Comparison of ENCODE assay signal across 8 cellular contexts in the genomic region with DNA sequence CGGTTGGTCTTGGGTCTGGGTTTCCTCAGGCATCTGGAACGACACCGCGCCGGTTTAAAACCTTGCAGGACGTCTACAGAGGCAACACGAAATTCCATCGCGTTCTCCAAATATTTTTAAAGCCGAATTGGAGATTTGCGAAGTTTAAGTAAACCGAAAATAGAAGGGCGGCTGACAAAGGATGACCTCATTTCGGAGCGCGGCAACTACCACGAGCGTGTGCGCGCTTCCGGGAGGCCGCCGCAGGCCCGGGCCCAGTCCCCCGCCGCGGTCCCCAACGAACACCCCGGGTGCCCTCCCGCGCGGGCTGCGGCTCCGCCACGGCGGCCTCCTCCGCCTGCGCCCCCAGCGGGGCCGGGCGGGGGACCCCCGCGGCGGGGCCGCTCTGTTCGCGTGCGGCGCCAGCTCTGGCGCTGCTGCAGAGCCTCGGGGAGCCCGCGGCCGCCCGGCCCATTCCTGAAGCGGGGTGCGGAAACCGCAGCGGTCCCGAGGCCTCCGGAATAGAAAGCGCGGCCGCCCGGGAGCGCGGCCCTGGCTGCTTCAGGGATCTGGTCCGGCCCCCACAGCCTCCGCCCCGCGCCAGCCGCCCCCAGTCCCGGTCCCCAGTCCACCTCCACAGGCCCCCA. TPM values are rescaled to one million over a fixed set of nuclear protein-coding genes. Genes with fewer than 3 reads are reported as not detected.
DNase-seq lines count a peak whose midpoint lies in the region; ATAC-seq and TF ChIP-seq lines count a peak whose summit lies in the region.

No MANE protein-coding gene starts in this region.

- peak overlapping the region; percentile 89 for H3K27ac Mint-ChIP-seq in Calu3 (ENCODE audit: unreplicated experiment)

- DNase-seq in Calu3 = no peak
- peak; percentile 81 for DNase-seq in Karpas-422
- peak; percentile 71 for DNase-seq in dermis blood vessel endothelial cell
- DNase-seq in lung (ENCODE audit: low spot score) = no peak
- peak; percentile 57 for DNase-seq in stimulated activated CD8-positive, alpha-beta memory T cell treated with anti-CD3 and anti-CD28 coated beads, Interleukin-12 subunit alpha, Interleukin-12 subunit beta, amount 100 ng/mL, for 4 hours (ENCODE audit: low read depth)

- WGBS in lung, 2 donors = 1% methylated on average over 51 to 73 of the region's 73 CpGs

- ATAC-seq in GM21515 (IDR thresholded peaks at IDR 0.05; ENCODE audit: unreplicated experiment) (peak; percentile 29), lung (ENCODE audit: insufficient read depth, low FRiP score) (peak; percentile 15), GM18870 (IDR thresholded peaks at IDR 0.05; ENCODE audit: unreplicated experiment) (no peak)
- ATAC-seq in activated CD4-positive, CD25-positive, alpha-beta regulatory T cell treated with anti-CD3 and anti-CD28 coated beads, Interleukin-2, amount 50 U/mL, for 24 hours = peak; percentile 44 to 49

- H3K9me3 ChIP-seq in Karpas-422 (ENCODE audit: low read length) = no peaks in the 10 kb centered on the region
- H3K9me3 ChIP-seq in lung (ENCODE audit: control insufficient read depth in 2 of 2, insufficient read depth in 1 of 2, low read length in 1 of 2) = no peaks in the 10 kb centered on the region

- peak overlapping the region; percentile 96 for H3K4me2 ChIP-seq in Karpas-422 (ENCODE audit: low read depth, low read length, poor library complexity, severe bottlenecking)

- no peaks in the 10 kb centered on the region for H3K9me2 ChIP-seq in Karpas-422 (replicated peaks; ENCODE audit: insufficient read depth, low read length)

- no TSS peak for BruUV-seq in Calu3 (replicated peaks; lab: Mats Ljungman, UMichigan)

- peak overlapping the region; percentile 71 for H3K4me3 Mint-ChIP-seq in Calu3 (ENCODE audit: low read depth, unreplicated experiment)

- TF ChIP-seq CTCF in Calu3 (IDR thresholded peaks at IDR 0.05; ENCODE audit: unreplicated experiment) (no peak), lung (IDR thresholded peaks at IDR 0.05; ENCODE audit: control extremely low read depth, extremely low read depth) (no peak)

- H3K4me1 ChIP-seq in Karpas-422 (ENCODE audit: low read length) (peaks cover 43% of the 10 kb centered on the region), lung (ENCODE audit: control insufficient read depth in 2 of 2, insufficient read depth in 2 of 2, low read length in 2 of 2) (peaks cover 12 to 17% of the 10 kb centered on the region in 2 donors)

- intact Hi-C loops in Calu3 (cut with micrococcal nuclease; ENCODE audit: unreplicated experiment) = no loop called here

- peaks cover 85% of the 10 kb centered on the region for H3K36me3 Mint-ChIP-seq in Calu3 (ENCODE audit: insufficient read depth, unreplicated experiment)

- H3K4me3 ChIP-seq in Karpas-422 (ENCODE audit: low read length) (peak overlapping the region; percentile 83), lung (peak overlapping the region; percentile 69)

- CTCF ChIA-PET in Calu3 (lab: Charles Lee) = no interaction called here

- peaks cover 40% of the 10 kb centered on the region for H4K20me1 ChIP-seq in Karpas-422 (ENCODE audit: insufficient read depth, low read depth, low read length)

- peaks cover 48% of the 10 kb centered on the region for H3K36me3 ChIP-seq in Karpas-422 (ENCODE audit: insufficient read depth, low read length)
- H3K36me3 ChIP-seq in lung (ENCODE audit: control insufficient read depth in 2 of 2, insufficient read depth in 2 of 2, low read length in 2 of 2) = peaks cover 20 to 25% of the 10 kb centered on the region in 2 donors

- peaks cover 31% of the 10 kb centered on the region for H3K79me2 ChIP-seq in Karpas-422 (ENCODE audit: low read length)

- H3K9me3 Mint-ChIP-seq in Calu3 (ENCODE audit: low read depth, unreplicated experiment) = no peaks in the 10 kb centered on the region

- peak overlapping the region; percentile 98 for H3K9ac ChIP-seq in Karpas-422 (ENCODE audit: low read length)

- H3K27me3 Mint-ChIP-seq in Calu3 (ENCODE audit: unreplicated experiment) = no peaks in the 10 kb centered on the region

- H3K27ac ChIP-seq in Karpas-422 (ENCODE audit: low read length) (peak overlapping the region; percentile 85), lung (ENCODE audit: low read depth in 1 of 2, low read length in 1 of 2) (peak overlapping the region; percentile 96 to 100)

- H3K4me1 Mint-ChIP-seq in Calu3 (ENCODE audit: low read depth, unreplicated experiment) = peaks cover 37% of the 10 kb centered on the region

- H2AFZ ChIP-seq in Karpas-422 (ENCODE audit: low read length) = no peak overlapping the region

- H3K27me3 ChIP-seq in Karpas-422 (ENCODE audit: low read length) (no peaks in the 10 kb centered on the region), lung (ENCODE audit: control insufficient read depth, insufficient read depth) (no peaks in the 10 kb centered on the region)

RNA-seq across cellular contexts. Expression of a gene that starts 0.4 kb away (rescaled TPM):
- total RNA-seq in Calu3 (2022) (1,038 and 1,111 TPM in 2 replicates), dermis blood vessel endothelial cell (663 and 684 TPM in 2 replicates), lung (1,000 to 10,000 TPM in 1 of 2 donors, 100 to 1,000 TPM in 1; 331 to 1,106 TPM)
- total RNA-seq in Karpas-422 (2014; rRNA removed; shearing (Covaris generic); ENCODE audit: low replicate concordance) = 354 and 505 TPM in 2 replicates
- polyA plus RNA-seq in lung = 100 to 1,000 TPM; 187 to 397 TPM

RNA-seq across cellular contexts. Expression of a gene that starts 53.2 kb away (rescaled TPM):
- 33.0 and 37.6 TPM in 2 replicates for total RNA-seq in Calu3 (2022)
- total RNA-seq in Karpas-422 (2014; rRNA removed; shearing (Covaris generic); ENCODE audit: low replicate concordance) = 16.9 and 19.7 TPM in 2 replicates
- total RNA-seq in dermis blood vessel endothelial cell = 16.8 and 20.1 TPM in 2 replicates
- total RNA-seq in lung = 10 to 100 TPM; 26.9 to 30.7 TPM
- 10 to 100 TPM; 10.3 to 12.5 TPM for polyA plus RNA-seq in lung

Comparison
In these comparisons a context has a peak if more than half of its experiments do, and no peak if none do; other contexts are left out.
1. DNase-seq: peak in Karpas-422 (single experiment), dermis blood vessel endothelial cell (single experiment) and stimulated activated CD8-positive, alpha-beta memory T cell treated with anti-CD3 and anti-CD28 coated beads, Interleukin-12 subunit alpha, Interleukin-12 subunit beta, amount 100 ng/mL, for 4 hours (single experiment); none in Calu3 (single experiment) and lung (single experiment).